Comparison of ENCODE assay signal across 21 cellular contexts in the genomic region with DNA sequence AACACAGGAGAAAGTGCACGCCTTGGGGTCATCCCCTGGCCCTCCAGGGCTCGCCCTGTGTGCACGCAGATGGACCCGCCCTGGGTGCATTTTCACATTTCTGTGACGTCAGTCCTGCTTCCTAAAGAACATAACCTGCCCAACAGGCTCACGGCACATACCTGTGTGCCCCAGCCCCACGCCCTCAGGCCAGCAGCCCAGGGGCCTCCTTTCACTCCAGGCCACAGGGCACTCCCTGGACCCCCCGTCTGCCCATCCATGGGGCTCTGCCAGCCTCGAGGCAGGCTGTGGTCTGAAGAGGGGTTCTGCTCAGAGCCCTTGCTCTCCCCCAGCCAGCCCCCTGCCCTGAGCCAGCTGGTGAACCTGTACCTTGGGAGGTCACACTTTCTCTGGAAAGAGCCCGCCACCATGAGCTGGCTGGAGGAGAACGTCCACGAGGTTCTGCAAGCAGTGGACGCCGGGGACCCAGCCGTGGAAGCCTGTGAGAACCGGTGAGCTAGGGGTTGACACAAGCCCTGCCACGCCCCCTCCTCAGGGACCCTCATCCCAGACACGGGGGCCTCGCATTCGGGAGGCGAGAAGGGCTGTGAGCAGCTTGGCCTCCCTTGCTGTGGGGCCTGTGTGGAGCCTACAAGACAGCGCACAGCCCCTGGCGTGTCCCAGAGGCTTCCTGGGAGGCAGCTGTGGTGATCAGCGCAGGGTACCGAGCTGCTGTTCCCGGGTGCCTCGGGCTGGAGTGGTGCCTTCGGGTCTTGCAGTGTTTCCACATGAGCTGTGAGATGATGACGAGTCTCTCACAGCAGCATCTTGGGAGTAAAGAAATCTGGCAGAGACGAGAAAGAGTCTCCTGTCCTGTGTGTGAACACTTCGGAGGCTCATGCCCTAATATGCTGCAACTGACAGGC. TPM values are rescaled to one million over a fixed set of nuclear protein-coding genes. Genes with fewer than 3 reads are reported as not detected.
DNase-seq lines count a peak whose midpoint lies in the region; ATAC-seq and TF ChIP-seq lines count a peak whose summit lies in the region.
"Had no signal": no experiment of that assay in that cellular context is flagged by ENCODE, and none has a peak within 500 bp of the region (broad histone marks: within the 10 kb centered on the region; RNA-seq: fewer than 3 reads in every experiment).

No MANE protein-coding gene starts in this region.

- H3K27ac ChIP-seq in CD8-positive, alpha-beta T cell (ENCODE audit: low read depth, low read length) = no peak overlapping the region
- H3K27ac ChIP-seq: adrenal gland, breast epithelium, epithelial cell of prostate, WERI-Rb-1 had no signal

- H3K4me3 Mint-ChIP-seq in CD8-positive, alpha-beta T cell = no peak overlapping the region
- H3K4me3 Mint-ChIP-seq in T-helper 17 cell = no peak overlapping the region

- no peak for ATAC-seq in CD8-positive, alpha-beta T cell
- no peak for ATAC-seq in T-helper 17 cell
- ATAC-seq in left lobe of liver = peak; percentile 8
- no peak for ATAC-seq in HG03097 (IDR thresholded peaks at IDR 0.05; ENCODE audit: low FRiP score, unreplicated experiment)
- ATAC-seq: Right ventricle myocardium inferior had no signal

- no peak overlapping the region for H3K4me3 ChIP-seq in CD8-positive, alpha-beta T cell (ENCODE audit: low read depth, low read length)
- H3K4me3 ChIP-seq: adrenal gland; BLaER1 treated with 17β-estradiol and CSF1 and Interleukin-3, amounts not matched to agents 10 nM and 100 nM; breast epithelium; HAP-1; vagina had no signal

- CTCF ChIA-PET in CD8-positive, alpha-beta T cell (lab: Charles Lee) = no interaction called here

- DNase-seq in CD8-positive, alpha-beta T cell = no peak
- DNase-seq in T-helper 17 cell (no peak), left lobe of liver (ENCODE audit: low spot score) (no peak), middle frontal gyrus (ENCODE audit: extremely low spot score, low spot score) (no peak), CD1c-positive myeloid dendritic cell (ENCODE audit: extremely low spot score) (no peak)
- DNase-seq: activated gamma-delta T cell; adrenal gland; NCI-H146; NCI-H2171 treated with DMSO at 0.1 percent for 48 hours; NCI-H526 treated with DMSO at 0.1 percent for 48 hours; stimulated activated CD4-positive, alpha-beta T cell treated with anti-CD3 and anti-CD28 coated beads, Interleukin-4, amount 100 ng/mL, for 4 hours; substantia nigra; WERI-Rb-1 had no signal

- peaks cover 31% of the 10 kb centered on the region for H3K36me3 ChIP-seq in CD8-positive, alpha-beta T cell (ENCODE audit: insufficient read depth, low read length)
- H3K36me3 ChIP-seq: breast epithelium, WERI-Rb-1 had no signal

- no peaks in the 10 kb centered on the region for H3K4me1 Mint-ChIP-seq in CD8-positive, alpha-beta T cell (ENCODE audit: low read depth)
- H3K4me1 Mint-ChIP-seq in T-helper 17 cell = peaks cover 3% of the 10 kb centered on the region

- no peaks in the 10 kb centered on the region for H3K9me3 ChIP-seq in CD8-positive, alpha-beta T cell (ENCODE audit: low read length)
- H3K9me3 ChIP-seq in T-helper 17 cell (ENCODE audit: control insufficient read depth, low read length, poor library complexity, severe bottlenecking) = no peaks in the 10 kb centered on the region
- H3K9me3 ChIP-seq: adrenal gland, breast epithelium, HAP-1, vagina had no signal

- H3K9me3 Mint-ChIP-seq in CD8-positive, alpha-beta T cell = no peaks in the 10 kb centered on the region
- H3K9me3 Mint-ChIP-seq: dendritic cell treated with granulocyte-macrophage colony-stimulating factor and Interleukin-4, amounts not matched to agents 40 ng/mL and 50 ng/mL, for 4 days had no signal

- H3K27me3 ChIP-seq in CD8-positive, alpha-beta T cell (ENCODE audit: insufficient read depth, low read length) = no peaks in the 10 kb centered on the region
- H3K27me3 ChIP-seq: adrenal gland; BLaER1 treated with 17β-estradiol and CSF1 and Interleukin-3, amounts not matched to agents 10 nM and 100 nM; breast epithelium; vagina had no signal

- intact Hi-C loops in CD8-positive, alpha-beta T cell (cut with DNase I, micrococcal nuclease) = no loop called here

- no peak for TF ChIP-seq CTCF in CD8-positive, alpha-beta T cell (IDR thresholded peaks at IDR 0.05)

- POLR2A ChIA-PET in CD8-positive, alpha-beta T cell (lab: Charles Lee) = no interaction called here

- peaks cover under 1% of the 10 kb centered on the region for H3K4me1 ChIP-seq in CD8-positive, alpha-beta T cell (ENCODE audit: insufficient read depth, low read length)
- H3K4me1 ChIP-seq: breast epithelium, HAP-1 had no signal

- peak overlapping the region; percentile 10 for H3K27ac Mint-ChIP-seq in CD8-positive, alpha-beta T cell
- peak overlapping the region; percentile 60 for H3K27ac Mint-ChIP-seq in T-helper 17 cell
- H3K27ac Mint-ChIP-seq: dendritic cell treated with granulocyte-macrophage colony-stimulating factor and Interleukin-4, amounts not matched to agents 40 ng/mL and 50 ng/mL, for 4 days had no signal

- no peaks in the 10 kb centered on the region for H3K27me3 Mint-ChIP-seq in CD8-positive, alpha-beta T cell (ENCODE audit: low read depth)
- no peaks in the 10 kb centered on the region for H3K27me3 Mint-ChIP-seq in T-helper 17 cell
- H3K27me3 Mint-ChIP-seq: dendritic cell treated with granulocyte-macrophage colony-stimulating factor and Interleukin-4, amounts not matched to agents 40 ng/mL and 50 ng/mL, for 4 days had no signal

- H3K36me3 Mint-ChIP-seq in CD8-positive, alpha-beta T cell = peaks cover 47% of the 10 kb centered on the region
- no peaks in the 10 kb centered on the region for H3K36me3 Mint-ChIP-seq in T-helper 17 cell (ENCODE audit: low read depth)

RNA-seq across cellular contexts. Expression of gene MC1R, which starts 13.8 kb away (rescaled TPM):
- total RNA-seq in CD8-positive, alpha-beta T cell = 1 to 10 TPM; 5.4 to 6.4 TPM
- total RNA-seq in T-helper 17 cell (10 to 100 TPM; 10.1 to 13.8 TPM), left lobe of liver (1.9 TPM)

RNA-seq across cellular contexts. Expression of gene TUBB3, which starts 18.3 kb away (rescaled TPM):
- under 1 TPM; 0.62 to 0.86 TPM for total RNA-seq in CD8-positive, alpha-beta T cell
- total RNA-seq in T-helper 17 cell (under 1 TPM; 0.52 to 0.96 TPM), left lobe of liver (0.40 TPM)

RNA-seq across cellular contexts. Expression of gene TCF25, which starts 31.5 kb away (rescaled TPM):
- total RNA-seq in CD8-positive, alpha-beta T cell = 100 to 1,000 TPM; 355 to 421 TPM
- 100 to 1,000 TPM; 393 to 428 TPM for total RNA-seq in T-helper 17 cell
- total RNA-seq in left lobe of liver = 83.8 TPM

RNA-seq across cellular contexts. Expression of gene DEF8, which starts 43.7 kb away (rescaled TPM):
- 10 to 100 TPM; 27.1 to 30.0 TPM for total RNA-seq in CD8-positive, alpha-beta T cell
- total RNA-seq in T-helper 17 cell (10 to 100 TPM; 32.5 to 38.3 TPM), left lobe of liver (29.2 TPM)
